11 cellular contexts compared by ENCODE assay signal in genomic region chr2:26740890-26741302, GRCh38. TPM values are rescaled to one million over a fixed set of nuclear protein-coding genes. Genes with fewer than 3 reads are reported as not detected.
DNase-seq lines count a peak whose midpoint lies in the region; ATAC-seq and TF ChIP-seq lines count a peak whose summit lies in the region.
"Had no signal": no experiment of that assay in that cellular context is flagged by ENCODE, and none has a peak within 500 bp of the region (broad histone marks: within the 10 kb centered on the region; RNA-seq: fewer than 3 reads in every experiment).

No MANE protein-coding gene starts in this region.

- no peak overlapping the region for H3K4me2 ChIP-seq in SK-N-SH

- no peak overlapping the region for H3K27ac Mint-ChIP-seq in activated T-cell treated with anti-CD3 and anti-CD28 coated beads, Interleukin-2, amount 50 U/mL, for 72 hours
- H3K27ac Mint-ChIP-seq in natural killer cell treated with Interleukin-12 subunit alpha and Interleukin-12 subunit beta and Interleukin-15 and Interleukin-18, amount 100 ng/mL, for 72 hours = peak overlapping the region in 1 of 2 donors; percentile 4

- TF ChIP-seq RAD21 in SK-N-SH (IDR thresholded peaks at IDR 0.05; ENCODE audit: low read length) = no peak

- no peak overlapping the region for H3K4me3 Mint-ChIP-seq in activated T-cell treated with anti-CD3 and anti-CD28 coated beads, Interleukin-2, amount 50 U/mL, for 72 hours
- H3K4me3 Mint-ChIP-seq in natural killer cell treated with Interleukin-12 subunit alpha and Interleukin-12 subunit beta and Interleukin-15 and Interleukin-18, amount 100 ng/mL, for 72 hours = peak overlapping the region; percentile 41

- no peak overlapping the region for H3K4me3 ChIP-seq in SK-N-SH (ENCODE audit: low read depth in 2 of 2, low read length in 1 of 2)
- H3K4me3 ChIP-seq in Jurkat, Clone E6-1 (ENCODE audit: low read length) = no peak overlapping the region

- H3K36me3 ChIP-seq in SK-N-SH (replicated peaks in 1 of 2; ENCODE audit: control insufficient read depth in 1 of 2, insufficient read depth in 2 of 2, low read length in 1 of 2) = no peaks in the 10 kb centered on the region

- H3K9me3 ChIP-seq in SK-N-SH = no peaks in the 10 kb centered on the region

- DNase-seq in SK-N-SH (peak; percentile 12), GM03348 (ENCODE audit: low spot score) (no peak)
- peak; percentile 78 for DNase-seq in Jurkat, Clone E6-1 (ENCODE audit: low read depth, low spot score)
- peak in 1 of 2 donors; percentile 15 for DNase-seq in activated T-cell treated with anti-CD3 and anti-CD28 coated beads, Interleukin-2, amount 50 U/mL, for 72 hours
- DNase-seq in natural killer cell treated with Interleukin-12 subunit alpha and Interleukin-12 subunit beta and Interleukin-15 and Interleukin-18, amount 100 ng/mL, for 72 hours (ENCODE audit: low spot score) = no peak
- DNase-seq: hypothalamus had no signal

- H3K27me3 ChIP-seq in SK-N-SH (ENCODE audit: insufficient read depth) = no peaks in the 10 kb centered on the region

- no peaks in the 10 kb centered on the region for H3F3A ChIP-seq in SK-N-SH (replicated peaks; ENCODE audit: insufficient read depth)

- CTCF ChIA-PET in SK-N-SH (lab: Yijun Ruan, JAX) = interaction anchor here (0.8 to 22.3 kb wide), 7 partner anchors 11 to 162 kb away, joined by 3 to 944 read pairs (median 5); no protein-coding TSS in a partner anchor

- H3K79me2 ChIP-seq in SK-N-SH (ENCODE audit: insufficient read depth) = no peaks in the 10 kb centered on the region

- no peaks in the 10 kb centered on the region for H3K9me3 Mint-ChIP-seq in activated T-cell treated with anti-CD3 and anti-CD28 coated beads, Interleukin-2, amount 50 U/mL, for 72 hours
- H3K9me3 Mint-ChIP-seq in natural killer cell treated with Interleukin-12 subunit alpha and Interleukin-12 subunit beta and Interleukin-15 and Interleukin-18, amount 100 ng/mL, for 72 hours = no peaks in the 10 kb centered on the region

- peaks cover 8% of the 10 kb centered on the region for H3K4me1 Mint-ChIP-seq in activated T-cell treated with anti-CD3 and anti-CD28 coated beads, Interleukin-2, amount 50 U/mL, for 72 hours (ENCODE audit: low read depth)
- peaks cover 16 to 21% of the 10 kb centered on the region in 2 donors for H3K4me1 Mint-ChIP-seq in natural killer cell treated with Interleukin-12 subunit alpha and Interleukin-12 subunit beta and Interleukin-15 and Interleukin-18, amount 100 ng/mL, for 72 hours (ENCODE audit: low read depth in 2 of 2)

- no peaks in the 10 kb centered on the region for H4K20me1 ChIP-seq in SK-N-SH (ENCODE audit: insufficient read depth)

- no peak for TF ChIP-seq EP300 in SK-N-SH (IDR thresholded peaks at IDR 0.05; ENCODE audit: borderline replicate concordance in 1 of 2, low read depth in 1 of 2, low read length in 1 of 2)

- POLR2A ChIA-PET in SK-N-SH (lab: Yijun Ruan, JAX) = interaction anchor here (0.9 kb wide), 1 partner anchor 142 kb away, joined by 4 read pairs; no protein-coding TSS in a partner anchor

- H3K27me3 Mint-ChIP-seq in activated T-cell treated with anti-CD3 and anti-CD28 coated beads, Interleukin-2, amount 50 U/mL, for 72 hours (ENCODE audit: low read depth) = no peaks in the 10 kb centered on the region
- peaks cover 0 to 9% of the 10 kb centered on the region in 2 donors for H3K27me3 Mint-ChIP-seq in natural killer cell treated with Interleukin-12 subunit alpha and Interleukin-12 subunit beta and Interleukin-15 and Interleukin-18, amount 100 ng/mL, for 72 hours

- H3K36me3 Mint-ChIP-seq in activated T-cell treated with anti-CD3 and anti-CD28 coated beads, Interleukin-2, amount 50 U/mL, for 72 hours (ENCODE audit: insufficient read depth in 2 of 2) = no peaks in the 10 kb centered on the region
- no peaks in the 10 kb centered on the region for H3K36me3 Mint-ChIP-seq in natural killer cell treated with Interleukin-12 subunit alpha and Interleukin-12 subunit beta and Interleukin-15 and Interleukin-18, amount 100 ng/mL, for 72 hours

- H3K27ac ChIP-seq in SK-N-SH (ENCODE audit: low read depth in 2 of 2, low read length in 1 of 2) = no peak overlapping the region

- TF ChIP-seq CTCF in SK-N-SH (IDR thresholded peaks at IDR 0.05) = no peak

- H3K9me2 ChIP-seq in SK-N-SH = no peaks in the 10 kb centered on the region

- no peak overlapping the region for H2AFZ ChIP-seq in SK-N-SH (ENCODE audit: low read depth)

- H3K9ac ChIP-seq in SK-N-SH = no peak overlapping the region

- no peak for ATAC-seq in SK-N-SH treated with all-trans-retinoic acid at 6 μM for 48 hours
- ATAC-seq in activated T-cell treated with anti-CD3 and anti-CD28 coated beads, Interleukin-2, amount 50 U/mL, for 72 hours (replicated peaks in 1 of 2) = peak; percentile 49 to 62
- ATAC-seq in natural killer cell treated with Interleukin-12 subunit alpha and Interleukin-12 subunit beta and Interleukin-15 and Interleukin-18, amount 100 ng/mL, for 72 hours = peak; percentile 83 to 88
- no peak for ATAC-seq in GM19023 (IDR thresholded peaks at IDR 0.05; ENCODE audit: unreplicated experiment)
- ATAC-seq in HG02973 (IDR thresholded peaks at IDR 0.05; ENCODE audit: unreplicated experiment) = no peak

- 66% methylated on average over 8 of the region's 8 CpGs for WGBS in SK-N-SH (ENCODE audit: low lambda C conversion rate)

- H3K4me1 ChIP-seq in SK-N-SH (ENCODE audit: control insufficient read depth in 1 of 2, insufficient read depth in 2 of 2, low read depth in 1 of 2, low read length in 1 of 2) = peaks cover 0 to 14% of the 10 kb centered on the region in 2 experiments; a peak in 1 of 4 replicates

TF ChIP-seq in SK-N-SH, 30 proteins besides CTCF, POLR2A, EP300 and RAD21 (continues in another document):
- TF ChIP-seq NFIC (IDR thresholded peaks at IDR 0.05; ENCODE audit: borderline replicate concordance) = no peak

TF ChIP-seq in SK-N-SH treated with all-trans-retinoic acid at 6 μM for 48 hours, 23 proteins besides CTCF, POLR2A, EP300 and RAD21:
- TF ChIP-seq SNAI2 (CRISPR knock-in tag; IDR thresholded peaks at IDR 0.05) = no peak
- no peak for TF ChIP-seq TCF4 (CRISPR knock-in tag; IDR thresholded peaks at IDR 0.05; ENCODE audit: borderline replicate concordance)
- no peak for TF ChIP-seq BACH2 (CRISPR knock-in tag; IDR thresholded peaks at IDR 0.05; ENCODE audit: borderline replicate concordance)
- TF ChIP-seq RARB (CRISPR knock-in tag; IDR thresholded peaks at IDR 0.05) = no peak
- TF ChIP-seq ESRRG (CRISPR knock-in tag; IDR thresholded peaks at IDR 0.05) = no peak
- TF ChIP-seq ZFP3 (CRISPR knock-in tag; IDR thresholded peaks at IDR 0.05) = no peak
- no peak for TF ChIP-seq CREB5 (CRISPR knock-in tag; IDR thresholded peaks at IDR 0.05; ENCODE audit: low read depth)
- no peak for TF ChIP-seq ZFP30 (CRISPR knock-in tag; IDR thresholded peaks at IDR 0.05)
- TF ChIP-seq ISL1 (CRISPR knock-in tag; IDR thresholded peaks at IDR 0.05) = no peak
- no peak for TF ChIP-seq ZC3H10 (CRISPR knock-in tag; IDR thresholded peaks at IDR 0.05)
- no peak for TF ChIP-seq ARNTL (CRISPR knock-in tag; IDR thresholded peaks at IDR 0.05; ENCODE audit: borderline replicate concordance, low read depth)
- no peak for TF ChIP-seq ZNF8 (CRISPR knock-in tag; IDR thresholded peaks at IDR 0.05)
- TF ChIP-seq ZNF70 (CRISPR knock-in tag; IDR thresholded peaks at IDR 0.05) = no peak
TF ChIP-seq in SK-N-SH treated with all-trans-retinoic acid at 6 μM for 48 hours: peak in this region for 0.

RNA-seq across cellular contexts. Expression of gene SLC35F6, which starts 23.2 kb away (rescaled TPM):
- polyA plus RNA-seq in SK-N-SH (2012; rRNA removed) = 15.9 and 16.0 TPM in 2 replicates
- 8.3 and 12.6 TPM in 2 replicates for polyA plus RNA-seq in SK-N-SH (2012; cell fraction: cytosol; rRNA removed)
- 10.6 and 12.1 TPM in 2 replicates for polyA plus RNA-seq in SK-N-SH (2012; cell fraction: nucleus; rRNA removed)
- 5.1 TPM for polyA plus RNA-seq in Jurkat, Clone E6-1 (2012; ENCODE audit: insufficient read depth, insufficient read length)
- 1 to 10 TPM; 6.1 to 7.2 TPM for total RNA-seq in activated T-cell treated with anti-CD3 and anti-CD28 coated beads, Interleukin-2, amount 50 U/mL, for 72 hours
- total RNA-seq in natural killer cell treated with Interleukin-12 subunit alpha and Interleukin-12 subunit beta and Interleukin-15 and Interleukin-18, amount 100 ng/mL, for 72 hours = 10 to 100 TPM; 15.5 to 17.7 TPM

RNA-seq across cellular contexts. Expression of gene CENPA, which starts 45.0 kb away (rescaled TPM):
- 17.0 and 19.5 TPM in 2 replicates for polyA plus RNA-seq in SK-N-SH (2012; rRNA removed)
- 15.4 and 19.7 TPM in 2 replicates for polyA plus RNA-seq in SK-N-SH (2012; cell fraction: cytosol; rRNA removed)
- polyA plus RNA-seq in SK-N-SH (2012; cell fraction: nucleus; rRNA removed) = 8.0 and 9.4 TPM in 2 replicates
- polyA plus RNA-seq in Jurkat, Clone E6-1 (2012; ENCODE audit: insufficient read depth, insufficient read length) = 58.7 TPM
- 10 to 100 TPM; 40.9 to 43.2 TPM for total RNA-seq in activated T-cell treated with anti-CD3 and anti-CD28 coated beads, Interleukin-2, amount 50 U/mL, for 72 hours
- total RNA-seq in natural killer cell treated with Interleukin-12 subunit alpha and Interleukin-12 subunit beta and Interleukin-15 and Interleukin-18, amount 100 ng/mL, for 72 hours = 10 to 100 TPM; 18.5 to 32.1 TPM

RNA-seq across cellular contexts. Expression of gene KCNK3, which starts 48.4 kb away (rescaled TPM):
- polyA plus RNA-seq in SK-N-SH (2012; rRNA removed) = 0.16 and 0.31 TPM in 2 replicates
- 0.06 and 0.24 TPM in 2 replicates for polyA plus RNA-seq in SK-N-SH (2012; cell fraction: cytosol; rRNA removed)
- polyA plus RNA-seq in SK-N-SH (2012; cell fraction: nucleus; rRNA removed) = 0.04 and 0.27 TPM in 2 replicates
- polyA plus RNA-seq in Jurkat, Clone E6-1 (2012; ENCODE audit: insufficient read depth, insufficient read length) = not detected
- not detected for total RNA-seq in activated T-cell treated with anti-CD3 and anti-CD28 coated beads, Interleukin-2, amount 50 U/mL, for 72 hours
- not detected for total RNA-seq in natural killer cell treated with Interleukin-12 subunit alpha and Interleukin-12 subunit beta and Interleukin-15 and Interleukin-18, amount 100 ng/mL, for 72 hours
- total RNA-seq: HT1080, osteoblast had no signal

Comparison
In these comparisons a context has a peak if more than half of its experiments do, and no peak if none do; other contexts are left out.
1. DNase-seq: peak in SK-N-SH (single experiment) and Jurkat, Clone E6-1 (single experiment); none in natural killer cell treated with Interleukin-12 subunit alpha and Interleukin-12 subunit beta and Interleukin-15 and Interleukin-18, amount 100 ng/mL, for 72 hours (single experiment) and GM03348 (single experiment).
2. ATAC-seq: peak in activated T-cell treated with anti-CD3 and anti-CD28 coated beads, Interleukin-2, amount 50 U/mL, for 72 hours (2 of 2) and natural killer cell treated with Interleukin-12 subunit alpha and Interleukin-12 subunit beta and Interleukin-15 and Interleukin-18, amount 100 ng/mL, for 72 hours (2 of 2); none in SK-N-SH treated with all-trans-retinoic acid at 6 μM for 48 hours (single experiment), GM19023 (single experiment) and HG02973 (single experiment).